8 cellular contexts compared by ENCODE assay signal in the genomic region with DNA sequence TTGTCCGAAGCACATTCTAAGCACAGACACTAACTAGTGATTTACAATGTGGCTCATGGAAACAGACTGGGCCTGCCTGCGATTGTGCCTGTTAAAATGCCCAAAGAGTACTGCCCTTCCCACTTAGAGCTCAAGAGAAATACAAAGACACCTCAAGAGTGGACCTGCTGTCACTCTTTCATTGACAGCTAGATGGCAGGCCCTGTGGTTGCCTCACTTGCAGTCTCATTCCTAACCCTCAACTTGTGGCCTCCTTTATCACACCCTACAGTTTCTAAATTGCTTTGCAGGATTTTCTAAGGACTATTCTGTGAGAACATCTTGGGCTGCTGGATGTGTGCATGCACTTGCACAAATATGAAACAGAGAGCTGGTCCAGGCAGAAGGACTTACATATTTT.
DNase-seq lines count a peak whose midpoint lies in the region; ATAC-seq, FAIRE-seq and TF ChIP-seq lines count a peak whose summit lies in the region.

No MANE protein-coding gene starts in this region.

- H2BK20ac ChIP-seq in H1 (ENCODE audit: low read length) = no peak overlapping the region

- H2BK15ac ChIP-seq in H1 (ENCODE audit: low read length) = no peak overlapping the region

- no peak overlapping the region for H4K8ac ChIP-seq in H1 (ENCODE audit: extremely low read depth, insufficient read depth, low read length)

- ATAC-seq in GM21390 (IDR thresholded peaks at IDR 0.05; ENCODE audit: unreplicated experiment) (peak; percentile 79), heart left ventricle (no peak)

- H3K56ac ChIP-seq in H1 (replicated peaks; ENCODE audit: insufficient read length, low read depth, low read length) = no peak overlapping the region

- no peak overlapping the region for H2BK5ac ChIP-seq in H1 (ENCODE audit: low read depth, low read length)

- no peaks in the 10 kb centered on the region for H3K36me3 ChIP-seq in H1 (ENCODE audit: control insufficient read depth in 2 of 4, insufficient read depth in 4 of 4, low read length in 3 of 4)
- H3K36me3 ChIP-seq in esophagus muscularis mucosa = no peaks in the 10 kb centered on the region
- H3K36me3 ChIP-seq in heart left ventricle = no peaks in the 10 kb centered on the region

- no peaks in the 10 kb centered on the region for H3K79me1 ChIP-seq in H1 (ENCODE audit: low read depth, low read length)

- no peak overlapping the region for H3K9ac ChIP-seq in H1 (replicated peaks in 1 of 4; ENCODE audit: extremely low read depth in 1 of 4, low read depth in 3 of 4, low read length in 3 of 4)

- H3K4me2 ChIP-seq in H1 (ENCODE audit: insufficient read depth in 1 of 2, low read depth in 2 of 2, low read length in 2 of 2) = no peak overlapping the region

- TF ChIP-seq RAD21 in H1 (IDR thresholded peaks at IDR 0.05 in 1 of 2, conservative IDR thresholded peaks at IDR 0.05 in 1 of 2; ENCODE audit: low read depth in 2 of 2, low read length in 2 of 2) = peak; percentile 49 to 63

- no peak overlapping the region for H3K18ac ChIP-seq in H1 (ENCODE audit: extremely low read depth, low read length)

- FAIRE-seq in GM12892 (lab: Jason Lieb, UNC) = peak; percentile 5
- peak; percentile 57 for FAIRE-seq in H1 (lab: Jason Lieb, UNC)

- TF ChIP-seq CTCF in H1 (IDR thresholded peaks at IDR 0.05; ENCODE audit: control extremely low read depth in 1 of 3, insufficient read depth in 1 of 3, low read depth in 1 of 3, low read length in 3 of 3) (peak; percentile 33 to 72 (median 63)), esophagus muscularis mucosa (IDR thresholded peaks at IDR 0.05) (no peak), heart left ventricle (IDR thresholded peaks at IDR 0.05) (peak in 3 of 12 donors; percentile 8 to 18 (median 11))

- TF ChIP-seq POLR2A in GM12892 (IDR thresholded peaks at IDR 0.05; ENCODE audit: low read depth, low read length) (no peak), H1 (IDR thresholded peaks at IDR 0.05; ENCODE audit: control extremely low read depth in 1 of 2, low read depth in 2 of 2, low read length in 2 of 2) (no peak), esophagus muscularis mucosa (IDR thresholded peaks at IDR 0.05; ENCODE audit: low read depth) (no peak), heart left ventricle (IDR thresholded peaks at IDR 0.05) (no peak)

- no peak overlapping the region for H2AK5ac ChIP-seq in H1 (ENCODE audit: low read depth, low read length)

- H3K23me2 ChIP-seq in H1 (ENCODE audit: low read depth, low read length) = no peaks in the 10 kb centered on the region

- H2AFZ ChIP-seq in H1 (ENCODE audit: low read length) = no peak overlapping the region

- DNase-seq in GM12892 (ENCODE audit: insufficient read length) = no peak
- DNase-seq in HK-2 (ENCODE audit: unreplicated experiment) = peak; percentile 2
- DNase-seq in H1 (ENCODE audit: low read depth in 1 of 2, low spot score in 2 of 2) = no peak
- no peak for DNase-seq in esophagus muscularis mucosa (ENCODE audit: extremely low spot score)
- DNase-seq in DMS153 (lab: John Stamatoyannopoulos, UW) = no peak
- no peak for DNase-seq in heart left ventricle
- DNase-seq in mucosa of gallbladder (ENCODE audit: low spot score) = no peak

- H2BK12ac ChIP-seq in H1 (ENCODE audit: low read depth, low read length) = no peak overlapping the region

- TF ChIP-seq EP300 in H1 (IDR thresholded peaks at IDR 0.05; ENCODE audit: borderline replicate concordance in 1 of 2, low read depth in 2 of 2, low read length in 2 of 2) (no peak), esophagus muscularis mucosa (IDR thresholded peaks at IDR 0.05) (no peak)

- H3K4me3 ChIP-seq in H1 (ENCODE audit: extremely low read depth in 1 of 4, insufficient read depth in 2 of 4, low read depth in 3 of 4, low read length in 4 of 4) (no peak overlapping the region), esophagus muscularis mucosa (no peak overlapping the region), heart left ventricle (no peak overlapping the region)

- no peak overlapping the region for H4K5ac ChIP-seq in H1 (ENCODE audit: insufficient read length, low read depth, low read length)

- POLR2A ChIA-PET in H1 (lab: Charles Lee; ENCODE audit: partially characterized antibody) = no interaction called here

- H3K27me3 ChIP-seq in H1 (replicated peaks in 1 of 4; ENCODE audit: control insufficient read depth in 3 of 4, extremely low read depth in 1 of 4, insufficient read depth in 3 of 4, low read length in 3 of 4) = no peaks in the 10 kb centered on the region
- no peaks in the 10 kb centered on the region for H3K27me3 ChIP-seq in esophagus muscularis mucosa
- no peaks in the 10 kb centered on the region for H3K27me3 ChIP-seq in heart left ventricle

- H3K4me1 ChIP-seq in H1 (replicated peaks in 1 of 4; ENCODE audit: control insufficient read depth in 3 of 4, insufficient read depth in 4 of 4, low read length in 3 of 4) (no peaks in the 10 kb centered on the region), esophagus muscularis mucosa (peaks cover 0 to 4% (median 0%) of the 10 kb centered on the region in 4 donors), heart left ventricle (no peaks in the 10 kb centered on the region)

- no peak overlapping the region for H3K23ac ChIP-seq in H1 (ENCODE audit: insufficient read length)

- no peak overlapping the region for H2BK120ac ChIP-seq in H1 (replicated peaks; ENCODE audit: low read depth, low read length)

- CTCF ChIA-PET in H1 (lab: Charles Lee; ENCODE audit: partially characterized antibody) = interaction anchor here (0.5 to 2.6 kb wide), 14 partner anchors 10 to 881 kb away, joined by 3 to 9 read pairs (median 4); no protein-coding TSS in a partner anchor

- no peaks in the 10 kb centered on the region for H4K20me1 ChIP-seq in H1 (replicated peaks in 1 of 2; ENCODE audit: control insufficient read depth in 1 of 2, insufficient read depth in 2 of 2, low read length in 2 of 2)

- H3K4ac ChIP-seq in H1 (replicated peaks; ENCODE audit: insufficient read length, low read depth, low read length) = no peak overlapping the region

- H3K27ac ChIP-seq in H1 (ENCODE audit: low read depth, low read length) (no peak overlapping the region), esophagus muscularis mucosa (replicated peaks in 1 of 4) (no peak overlapping the region), heart left ventricle (no peak overlapping the region)

- 94% methylated on average over 2 of the region's 2 CpGs; no CpG with 5 or more reads in 1 of the 2 experiments for WGBS in H1 (ENCODE audit: extremely low coverage in 1 of 2, insufficient coverage in 1 of 2, insufficient read length in 1 of 2, insufficient replicate concordance in 2 of 2, low coverage in 1 of 2, low lambda C conversion rate in 2 of 2, missing lambda C conversion rate in 1 of 2), 2 experiments
- WGBS in esophagus muscularis mucosa = 77% methylated on average over 2 of the region's 2 CpGs
- WGBS in heart left ventricle, 4 donors = 62 to 76% (median 72%) methylated on average over 2 of the region's 2 CpGs

- no peak overlapping the region for H4K91ac ChIP-seq in H1 (replicated peaks; ENCODE audit: insufficient read length, low read length)

- intact Hi-C loops in esophagus muscularis mucosa (cut with DNase I) = no loop called here
- intact Hi-C loops in heart left ventricle (cut with DNase I) = no loop called here

- H3K9me3 ChIP-seq in H1 (ENCODE audit: insufficient read depth in 2 of 2, low read depth in 1 of 2, low read length in 1 of 2) (no peaks in the 10 kb centered on the region), esophagus muscularis mucosa (no peaks in the 10 kb centered on the region), heart left ventricle (no peaks in the 10 kb centered on the region)

- H3K79me2 ChIP-seq in H1 (ENCODE audit: control insufficient read depth in 1 of 2, insufficient read depth in 2 of 2, low read length in 2 of 2) = no peaks in the 10 kb centered on the region

- H3K14ac ChIP-seq in H1 (ENCODE audit: insufficient read length) = no peak overlapping the region

TF ChIP-seq in H1, 55 proteins besides CTCF, POLR2A, EP300 and RAD21:
- TF ChIP-seq JUND (IDR thresholded peaks at IDR 0.05; ENCODE audit: low read length) (no peak), PHF8 (conservative IDR thresholded peaks at IDR 0.05; ENCODE audit: low read depth, low read length) (no peak), HDAC2 (IDR thresholded peaks at IDR 0.05; ENCODE audit: borderline replicate concordance in 1 of 2, low read depth in 2 of 2, low read length in 2 of 2) (no peak), KDM1A (IDR thresholded peaks at IDR 0.05; ENCODE audit: borderline replicate concordance, low read length) (no peak)

Comparison
In these comparisons a context has a peak if more than half of its experiments do, and no peak if none do; other contexts are left out.
1. CTCF ChIP-seq: peak in H1 (3 of 3); none in esophagus muscularis mucosa (0 of 3).